Comparison of ENCODE assay signal across 8 cellular contexts in the genomic region with DNA sequence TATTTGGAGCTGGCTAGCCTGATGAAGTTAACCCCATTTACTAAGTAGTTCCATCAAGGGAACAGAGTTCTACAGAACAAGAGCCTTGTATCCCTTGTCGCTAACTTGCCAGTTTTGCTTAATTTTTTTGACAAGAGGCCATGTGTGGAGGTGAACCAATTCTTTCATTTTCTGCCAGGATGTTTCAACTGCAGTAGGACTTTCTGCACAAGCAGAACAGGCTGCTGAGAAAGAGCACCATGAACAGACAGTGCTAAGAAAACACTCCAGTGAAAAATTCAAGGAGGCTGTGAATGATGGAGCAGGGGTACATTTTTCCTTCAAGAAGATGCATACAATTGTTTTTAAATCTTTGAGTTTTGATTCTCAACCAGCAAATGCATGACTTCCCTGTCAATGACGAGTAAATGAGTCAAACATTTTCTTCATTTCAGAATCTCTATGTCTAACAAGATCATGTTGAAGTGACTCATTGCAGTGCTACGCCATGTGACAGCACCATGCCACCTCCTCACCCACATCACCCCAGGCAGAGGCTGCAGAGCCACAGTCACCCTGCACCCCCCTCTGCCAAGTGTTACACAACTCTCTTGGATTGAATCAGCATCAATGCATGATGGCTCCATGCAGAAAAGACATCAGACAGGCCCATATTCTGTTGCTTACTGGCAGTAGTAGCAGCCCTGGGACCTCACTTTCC.
DNase-seq lines count a peak whose midpoint lies in the region; ATAC-seq and TF ChIP-seq lines count a peak whose summit lies in the region.

No MANE protein-coding gene starts in this region.

- no peaks in the 10 kb centered on the region for H3K27me3 ChIP-seq in H7 (ENCODE audit: control insufficient read depth, insufficient read depth, low read length)

- H3K4me3 ChIP-seq in H7 (ENCODE audit: insufficient read depth, low read depth, low read length), result no peak overlapping the region

- peak; percentile 73 for DNase-seq in activated CD4-positive, alpha-beta memory T cell treated with anti-CD3 and anti-CD28 coated beads, Interleukin-2, amount 10 ng/mL, durations not matched to agents 7 days and 5 days
- DNase-seq in fibroblast of gingiva (ENCODE audit: low read depth), result peak; percentile 89
- DNase-seq in stimulated activated CD4-positive, alpha-beta T cell treated with anti-CD3 and anti-CD28 coated beads, Interleukin-15, amount 100 ng/mL, for 48 hours (ENCODE audit: low read depth in 2 of 2), result peak; percentile 74 to 76
- DNase-seq in H7, result no peak
- DNase-seq in mesothelial cell of epicardium (ENCODE audit: low spot score in 2 of 2, unreplicated experiment in 2 of 2), result no peak
- DNase-seq in NCI-H82 (lab: John Stamatoyannopoulos, UW), result no peak

- peaks cover 2% of the 10 kb centered on the region for H3K27me3 Mint-ChIP-seq in activated CD4-positive, alpha-beta memory T cell treated with anti-CD3 and anti-CD28 coated beads, Interleukin-2, amount 10 ng/mL, durations not matched to agents 7 days and 5 days
- H3K27me3 Mint-ChIP-seq in mesothelial cell of epicardium (ENCODE audit: low read depth), result no peaks in the 10 kb centered on the region

- H3K9me3 Mint-ChIP-seq in activated CD4-positive, alpha-beta memory T cell treated with anti-CD3 and anti-CD28 coated beads, Interleukin-2, amount 10 ng/mL, durations not matched to agents 7 days and 5 days, result no peaks in the 10 kb centered on the region
- no peaks in the 10 kb centered on the region for H3K9me3 Mint-ChIP-seq in mesothelial cell of epicardium

- TF ChIP-seq CTCF in mesothelial cell of epicardium (IDR thresholded peaks at IDR 0.05; ENCODE audit: unreplicated experiment), result no peak

- no peaks in the 10 kb centered on the region for H3K36me3 Mint-ChIP-seq in activated CD4-positive, alpha-beta memory T cell treated with anti-CD3 and anti-CD28 coated beads, Interleukin-2, amount 10 ng/mL, durations not matched to agents 7 days and 5 days (ENCODE audit: low read depth)
- H3K36me3 Mint-ChIP-seq in mesothelial cell of epicardium, result no peaks in the 10 kb centered on the region

- POLR2A ChIA-PET in activated CD4-positive, alpha-beta memory T cell treated with anti-CD3 and anti-CD28 coated beads, Interleukin-2, amount 10 ng/mL, durations not matched to agents 7 days and 5 days (lab: Charles Lee), result no interaction called here

- ATAC-seq in HG03442 (IDR thresholded peaks at IDR 0.05; ENCODE audit: unreplicated experiment) (peak; percentile 53), GM21528 (IDR thresholded peaks at IDR 0.05; ENCODE audit: low FRiP score, unreplicated experiment) (no peak)

- no peak overlapping the region for H3K4me3 Mint-ChIP-seq in activated CD4-positive, alpha-beta memory T cell treated with anti-CD3 and anti-CD28 coated beads, Interleukin-2, amount 10 ng/mL, durations not matched to agents 7 days and 5 days
- no peak overlapping the region for H3K4me3 Mint-ChIP-seq in mesothelial cell of epicardium

- H3K27ac Mint-ChIP-seq in activated CD4-positive, alpha-beta memory T cell treated with anti-CD3 and anti-CD28 coated beads, Interleukin-2, amount 10 ng/mL, durations not matched to agents 7 days and 5 days, result peak overlapping the region; percentile 83
- no peak overlapping the region for H3K27ac Mint-ChIP-seq in mesothelial cell of epicardium

- H3K36me3 ChIP-seq in H7 (replicated peaks; ENCODE audit: control insufficient read depth, insufficient read depth, low read length), result no peaks in the 10 kb centered on the region; the same call in 1 of the 2 replicates

- CTCF ChIA-PET in activated CD4-positive, alpha-beta memory T cell treated with anti-CD3 and anti-CD28 coated beads, Interleukin-2, amount 10 ng/mL, durations not matched to agents 7 days and 5 days (lab: Charles Lee), result no interaction called here

- H3K4me1 Mint-ChIP-seq in activated CD4-positive, alpha-beta memory T cell treated with anti-CD3 and anti-CD28 coated beads, Interleukin-2, amount 10 ng/mL, durations not matched to agents 7 days and 5 days, result peaks cover 34% of the 10 kb centered on the region
- H3K4me1 Mint-ChIP-seq in mesothelial cell of epicardium, result no peaks in the 10 kb centered on the region

Comparison
In these comparisons a context has a peak if more than half of its experiments do, and no peak if none do; other contexts are left out.
1. DNase-seq: peak in activated CD4-positive, alpha-beta memory T cell treated with anti-CD3 and anti-CD28 coated beads, Interleukin-2, amount 10 ng/mL, durations not matched to agents 7 days and 5 days (single experiment), fibroblast of gingiva (single experiment) and stimulated activated CD4-positive, alpha-beta T cell treated with anti-CD3 and anti-CD28 coated beads, Interleukin-15, amount 100 ng/mL, for 48 hours (2 of 2); none in H7 (single experiment), mesothelial cell of epicardium (0 of 2) and NCI-H82 (single experiment).